ENCODE assay signal across 15 cellular contexts in the genomic region with DNA sequence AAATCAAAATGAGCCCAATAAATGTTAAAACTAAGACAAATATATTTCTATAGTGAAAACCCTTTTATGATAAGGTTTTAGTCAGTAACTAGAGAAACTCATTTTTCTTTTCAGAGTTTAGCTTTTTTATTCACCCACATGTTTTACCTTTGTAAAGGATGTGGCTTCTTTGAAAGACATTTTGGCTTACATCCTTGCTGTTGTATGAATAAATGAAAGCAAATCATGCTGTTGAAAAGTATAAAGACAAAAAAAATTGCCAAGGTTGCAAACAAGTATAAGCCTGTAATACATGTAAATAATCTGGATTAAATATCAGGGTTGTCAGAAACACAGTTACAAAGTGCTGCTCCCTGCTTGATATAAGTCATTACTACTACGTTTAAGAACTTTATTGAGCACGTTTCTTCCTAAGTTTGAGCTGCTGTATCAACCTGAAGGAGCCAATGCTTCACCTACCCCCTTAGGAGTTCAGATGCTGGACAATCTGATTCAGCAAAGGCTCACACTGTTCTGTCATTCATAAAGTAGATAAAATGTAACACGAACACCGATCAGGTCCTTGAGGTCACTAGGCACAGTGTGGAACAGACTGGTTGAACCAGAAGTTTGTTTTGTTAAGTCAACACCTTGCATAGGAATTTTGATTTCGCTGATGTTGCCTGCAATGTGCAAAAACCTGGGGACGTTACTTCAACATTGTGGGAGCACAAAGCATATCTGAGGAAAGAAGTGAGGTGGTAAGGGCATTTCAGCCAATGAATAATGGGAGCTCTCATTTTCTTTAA.
"Had no signal": no experiment of that assay in that cellular context is flagged by ENCODE, and none has a peak within 500 bp of the region (broad histone marks: within the 10 kb centered on the region; RNA-seq: fewer than 3 reads in every experiment).

No MANE protein-coding gene starts in this region.

- H3K27ac Mint-ChIP-seq: activated T-cell treated with anti-CD3 and anti-CD28 coated beads, Interleukin-2, amount 50 U/mL, for 72 hours; stimulated activated naive CD8-positive, alpha-beta T cell treated with anti-CD3 and anti-CD28 coated beads, Interleukin-15, Interleukin-2, amounts not matched to agents 100 ng/mL and 50 ng/mL, for 24 hours had no signal

- H3K4me1 ChIP-seq: ascending aorta, breast epithelium, spleen, upper lobe of left lung had no signal

- H3K27me3 Mint-ChIP-seq: effector memory CD8-positive, alpha-beta T cell; stimulated activated naive CD8-positive, alpha-beta T cell treated with anti-CD3 and anti-CD28 coated beads, Interleukin-15, Interleukin-2, amounts not matched to agents 100 ng/mL and 50 ng/mL, for 24 hours had no signal

- H3K27me3 ChIP-seq: ascending aorta, breast epithelium, ovary, sigmoid colon, spleen, suprapubic skin, upper lobe of left lung had no signal

- DNase-seq: activated CD4-positive, alpha-beta T cell treated with anti-CD3 and anti-CD28 coated beads, Interleukin-2, amount 50 U/mL, for 48 hours; activated CD4-positive, CD25-positive, alpha-beta regulatory T cell treated with anti-CD3 and anti-CD28 coated beads, Interleukin-2, amount 50 U/mL, for 72 hours; activated T-cell treated with anti-CD3 and anti-CD28 coated beads, Interleukin-2, amount 50 U/mL, for 72 hours; dermis blood vessel endothelial cell; effector memory CD8-positive, alpha-beta T cell; mammary epithelial cell; ovary; sigmoid colon; spleen; upper lobe of left lung had no signal

- H3K36me3 ChIP-seq: ascending aorta, breast epithelium, ovary, sigmoid colon, spleen, suprapubic skin, upper lobe of left lung had no signal

- H3K9me3 Mint-ChIP-seq: activated T-cell treated with anti-CD3 and anti-CD28 coated beads, Interleukin-2, amount 50 U/mL, for 72 hours; stimulated activated naive CD8-positive, alpha-beta T cell treated with anti-CD3 and anti-CD28 coated beads, Interleukin-15, Interleukin-2, amounts not matched to agents 100 ng/mL and 50 ng/mL, for 24 hours had no signal

- H3K27ac ChIP-seq: ascending aorta, breast epithelium, epithelial cell of prostate, ovary, sigmoid colon, spleen, suprapubic skin, upper lobe of left lung had no signal

- H3K4me3 Mint-ChIP-seq: activated T-cell treated with anti-CD3 and anti-CD28 coated beads, Interleukin-2, amount 50 U/mL, for 72 hours; effector memory CD8-positive, alpha-beta T cell; stimulated activated naive CD8-positive, alpha-beta T cell treated with anti-CD3 and anti-CD28 coated beads, Interleukin-15, Interleukin-2, amounts not matched to agents 100 ng/mL and 50 ng/mL, for 24 hours had no signal

- H3K9me3 ChIP-seq: ascending aorta, breast epithelium, ovary, sigmoid colon, spleen, suprapubic skin, upper lobe of left lung had no signal

- H3K4me3 ChIP-seq: ascending aorta, breast epithelium, ovary, sigmoid colon, spleen, suprapubic skin, upper lobe of left lung had no signal

- ATAC-seq: activated T-cell treated with anti-CD3 and anti-CD28 coated beads, Interleukin-2, amount 50 U/mL, for 72 hours; effector memory CD8-positive, alpha-beta T cell had no signal
